1 cellular context compared by ENCODE assay signal in genomic region chr2:6475155-6475940, GRCh38.
TF ChIP-seq lines count a peak whose summit lies in the region.

No MANE protein-coding gene starts in this region.

TF ChIP-seq in WTC11, 78 proteins besides CTCF, POLR2A, EP300 and RAD21 (continued from another document):
- no peak for TF ChIP-seq E2F4 (CRISPR knock-in tag; IDR thresholded peaks at IDR 0.05; ENCODE audit: borderline replicate concordance, low read depth)
- TF ChIP-seq TP53 (CRISPR knock-in tag; IDR thresholded peaks at IDR 0.05) = no peak
- TF ChIP-seq FOXK1 (CRISPR knock-in tag; IDR thresholded peaks at IDR 0.05) = no peak
- TF ChIP-seq ZNF416 (CRISPR knock-in tag; IDR thresholded peaks at IDR 0.05) = no peak
- TF ChIP-seq ZNF423 (CRISPR knock-in tag; IDR thresholded peaks at IDR 0.05) = no peak
- TF ChIP-seq TEAD4 (CRISPR knock-in tag; IDR thresholded peaks at IDR 0.05) = no peak
- TF ChIP-seq, protein P1, sequence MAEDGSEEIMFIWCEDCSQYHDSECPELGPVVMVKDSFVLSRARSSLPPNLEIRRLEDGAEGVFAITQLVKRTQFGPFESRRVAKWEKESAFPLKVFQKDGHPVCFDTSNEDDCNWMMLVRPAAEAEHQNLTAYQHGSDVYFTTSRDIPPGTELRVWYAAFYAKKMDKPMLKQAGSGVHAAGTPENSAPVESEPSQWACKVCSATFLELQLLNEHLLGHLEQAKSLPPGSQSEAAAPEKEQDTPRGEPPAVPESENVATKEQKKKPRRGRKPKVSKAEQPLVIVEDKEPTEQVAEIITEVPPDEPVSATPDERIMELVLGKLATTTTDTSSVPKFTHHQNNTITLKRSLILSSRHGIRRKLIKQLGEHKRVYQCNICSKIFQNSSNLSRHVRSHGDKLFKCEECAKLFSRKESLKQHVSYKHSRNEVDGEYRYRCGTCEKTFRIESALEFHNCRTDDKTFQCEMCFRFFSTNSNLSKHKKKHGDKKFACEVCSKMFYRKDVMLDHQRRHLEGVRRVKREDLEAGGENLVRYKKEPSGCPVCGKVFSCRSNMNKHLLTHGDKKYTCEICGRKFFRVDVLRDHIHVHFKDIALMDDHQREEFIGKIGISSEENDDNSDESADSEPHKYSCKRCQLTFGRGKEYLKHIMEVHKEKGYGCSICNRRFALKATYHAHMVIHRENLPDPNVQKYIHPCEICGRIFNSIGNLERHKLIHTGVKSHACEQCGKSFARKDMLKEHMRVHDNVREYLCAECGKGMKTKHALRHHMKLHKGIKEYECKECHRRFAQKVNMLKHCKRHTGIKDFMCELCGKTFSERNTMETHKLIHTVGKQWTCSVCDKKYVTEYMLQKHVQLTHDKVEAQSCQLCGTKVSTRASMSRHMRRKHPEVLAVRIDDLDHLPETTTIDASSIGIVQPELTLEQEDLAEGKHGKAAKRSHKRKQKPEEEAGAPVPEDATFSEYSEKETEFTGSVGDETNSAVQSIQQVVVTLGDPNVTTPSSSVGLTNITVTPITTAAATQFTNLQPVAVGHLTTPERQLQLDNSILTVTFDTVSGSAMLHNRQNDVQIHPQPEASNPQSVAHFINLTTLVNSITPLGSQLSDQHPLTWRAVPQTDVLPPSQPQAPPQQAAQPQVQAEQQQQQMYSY (CRISPR knock-in tag; IDR thresholded peaks at IDR 0.05) = no peak
- TF ChIP-seq CBFB (CRISPR knock-in tag; IDR thresholded peaks at IDR 0.05; ENCODE audit: low read depth) = no peak
- TF ChIP-seq CREB1 (CRISPR knock-in tag; IDR thresholded peaks at IDR 0.05) = no peak
- no peak for TF ChIP-seq PREB (CRISPR knock-in tag; IDR thresholded peaks at IDR 0.05; ENCODE audit: borderline replicate concordance)
- TF ChIP-seq PRRX2 (CRISPR knock-in tag; IDR thresholded peaks at IDR 0.05) = no peak
- TF ChIP-seq, protein P2, sequence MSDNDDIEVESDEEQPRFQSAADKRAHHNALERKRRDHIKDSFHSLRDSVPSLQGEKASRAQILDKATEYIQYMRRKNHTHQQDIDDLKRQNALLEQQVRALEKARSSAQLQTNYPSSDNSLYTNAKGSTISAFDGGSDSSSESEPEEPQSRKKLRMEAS (CRISPR knock-in tag; IDR thresholded peaks at IDR 0.05) = no peak
TF ChIP-seq in WTC11: peak in this region for 0.
